ENCODE assay signal across 8 cellular contexts in genomic region chr1:151839457-151840409, GRCh38. TPM values are rescaled to one million over a fixed set of nuclear protein-coding genes. Genes with fewer than 3 reads are reported as not detected.
A peak's percentile ranks its signal among the peaks of the same experiment; 100 is the strongest.
DNase-seq lines count a peak whose midpoint lies in the region; ATAC-seq and TF ChIP-seq lines count a peak whose summit lies in the region.

C2CD4D (minus strand) TSS chr1:151839820; CDS start chr1:151838989, 831 bp downstream.

- H3K9me3 ChIP-seq in lung (ENCODE audit: control insufficient read depth in 2 of 2, insufficient read depth in 1 of 2, low read length in 1 of 2), result no peaks in the 10 kb centered on the region

- peak within 1 kb of the TSS; percentile 73 for H3K4me3 ChIP-seq in coronary artery
- peak within 1 kb of the TSS; percentile 9 for H3K4me3 ChIP-seq in lung

- H3K27me3 Mint-ChIP-seq in activated CD4-positive, alpha-beta T cell treated with anti-CD3 and anti-CD28 coated beads, Interleukin-2, amount 10 ng/mL, durations not matched to agents 7 days and 5 days, result peaks cover 4% of the 10 kb centered on the region

- H3K27ac ChIP-seq in coronary artery (peak within 1 kb of the TSS in 1 of 2 donors; percentile 3), lung (ENCODE audit: low read depth in 1 of 2, low read length in 1 of 2) (peak within 1 kb of the TSS in 1 of 2 donors; percentile 49)

- no peak for TF ChIP-seq POLR2A in erythroblast (IDR thresholded peaks at IDR 0.05; ENCODE audit: low read length)

- POLR2A ChIA-PET in activated CD4-positive, alpha-beta T cell treated with anti-CD3 and anti-CD28 coated beads, Interleukin-2, amount 10 ng/mL, durations not matched to agents 7 days and 5 days (lab: Charles Lee), result interaction anchor here (0.6 to 0.7 kb wide), 2 partner anchors 128 to 489 kb away, joined by 3 read pairs; no protein-coding TSS in a partner anchor

- no peak for TF ChIP-seq CTCF in coronary artery (IDR thresholded peaks at IDR 0.05)
- TF ChIP-seq CTCF in lung (IDR thresholded peaks at IDR 0.05; ENCODE audit: control extremely low read depth, extremely low read depth), result no peak

- ATAC-seq in lung (ENCODE audit: insufficient read depth, low FRiP score), result peak; percentile 52

- peaks cover 0 to 10% of the 10 kb centered on the region in 2 donors for H3K4me1 ChIP-seq in lung (ENCODE audit: control insufficient read depth in 2 of 2, insufficient read depth in 2 of 2, low read length in 2 of 2)

- H3K36me3 ChIP-seq in lung (ENCODE audit: control insufficient read depth in 2 of 2, insufficient read depth in 2 of 2, low read length in 2 of 2), result no peaks in the 10 kb centered on the region

- 7 to 8% methylated on average over 47 to 48 of the region's 48 CpGs for WGBS in lung, 2 donors

- no peaks in the 10 kb centered on the region for H3K27me3 ChIP-seq in lung (ENCODE audit: control insufficient read depth, insufficient read depth)

- DNase-seq in DMS153 treated with DMSO at 0.1 percent for 48 hours (lab: John Stamatoyannopoulos, UW; ENCODE audit: unreplicated experiment) (peak; percentile 77), NCI-H1092 treated with DMSO at 0.1 percent for 48 hours (lab: John Stamatoyannopoulos, UW) (peak; percentile 89), coronary artery (ENCODE audit: low spot score) (no peak), lung (ENCODE audit: low spot score) (peak; percentile 40), erythroblast (lab: John Stamatoyannopoulos, UW) (no peak), GF-D8 (lab: John Stamatoyannopoulos, UW) (no peak)
- peak; percentile 72 for DNase-seq in activated CD4-positive, alpha-beta T cell treated with anti-CD3 and anti-CD28 coated beads, Interleukin-2, amount 10 ng/mL, durations not matched to agents 7 days and 5 days
- peak in 2 of 3 experiments; percentile 50 to 55 for DNase-seq in stimulated activated CD4-positive, alpha-beta T cell treated with anti-CD3 and anti-CD28 coated beads, TNF-alpha, amount 100 ng/mL, for 4 hours (ENCODE audit: low read depth in 3 of 3)

- H3K36me3 Mint-ChIP-seq in activated CD4-positive, alpha-beta T cell treated with anti-CD3 and anti-CD28 coated beads, Interleukin-2, amount 10 ng/mL, durations not matched to agents 7 days and 5 days (ENCODE audit: low read depth), result peaks cover 2% of the 10 kb centered on the region

- H3K9me3 Mint-ChIP-seq in activated CD4-positive, alpha-beta T cell treated with anti-CD3 and anti-CD28 coated beads, Interleukin-2, amount 10 ng/mL, durations not matched to agents 7 days and 5 days, result no peaks in the 10 kb centered on the region

- H3K27ac Mint-ChIP-seq in activated CD4-positive, alpha-beta T cell treated with anti-CD3 and anti-CD28 coated beads, Interleukin-2, amount 10 ng/mL, durations not matched to agents 7 days and 5 days, result peak within 1 kb of the TSS; percentile 82

- H3K4me3 Mint-ChIP-seq in activated CD4-positive, alpha-beta T cell treated with anti-CD3 and anti-CD28 coated beads, Interleukin-2, amount 10 ng/mL, durations not matched to agents 7 days and 5 days, result peak within 1 kb of the TSS; percentile 68

- H3K4me1 Mint-ChIP-seq in activated CD4-positive, alpha-beta T cell treated with anti-CD3 and anti-CD28 coated beads, Interleukin-2, amount 10 ng/mL, durations not matched to agents 7 days and 5 days, result peaks cover 50% of the 10 kb centered on the region

- CTCF ChIA-PET in activated CD4-positive, alpha-beta T cell treated with anti-CD3 and anti-CD28 coated beads, Interleukin-2, amount 10 ng/mL, durations not matched to agents 7 days and 5 days (lab: Charles Lee), result interaction anchor here (0.7 to 1.6 kb wide), 9 partner anchors 9 to 184 kb away, joined by 3 to 4 read pairs (median 3); no protein-coding TSS in a partner anchor

RNA-seq across cellular contexts. Expression of gene C2CD4D, which starts in this region (rescaled TPM):
- total RNA-seq in activated CD4-positive, alpha-beta T cell treated with anti-CD3 and anti-CD28 coated beads, Interleukin-2, amount 10 ng/mL, durations not matched to agents 7 days and 5 days, result 1 to 10 TPM in 1 of 2 experiments, under 1 TPM in 1; 0.89 to 1.1 TPM
- total RNA-seq in lung, result under 1 TPM in 1 of 2 donors, not detected in 1; 0.40 TPM
- under 1 TPM; 0.10 to 0.19 TPM for polyA plus RNA-seq in lung

Comparison
In these comparisons a context has a peak if more than half of its experiments do, and no peak if none do; other contexts are left out.
1. Peak in DNase-seq, ATAC-seq and H3K4me3 ChIP-seq in lung; RNA of the gene not detected or under 1 TPM.
2. DNase-seq: peak in DMS153 treated with DMSO at 0.1 percent for 48 hours (single experiment), NCI-H1092 treated with DMSO at 0.1 percent for 48 hours (single experiment), activated CD4-positive, alpha-beta T cell treated with anti-CD3 and anti-CD28 coated beads, Interleukin-2, amount 10 ng/mL, durations not matched to agents 7 days and 5 days (single experiment) and stimulated activated CD4-positive, alpha-beta T cell treated with anti-CD3 and anti-CD28 coated beads, TNF-alpha, amount 100 ng/mL, for 4 hours (2 of 3); none in coronary artery (single experiment), erythroblast (0 of 2) and GF-D8 (single experiment).